ENCODE assay signal across 8 cellular contexts in the genomic region with DNA sequence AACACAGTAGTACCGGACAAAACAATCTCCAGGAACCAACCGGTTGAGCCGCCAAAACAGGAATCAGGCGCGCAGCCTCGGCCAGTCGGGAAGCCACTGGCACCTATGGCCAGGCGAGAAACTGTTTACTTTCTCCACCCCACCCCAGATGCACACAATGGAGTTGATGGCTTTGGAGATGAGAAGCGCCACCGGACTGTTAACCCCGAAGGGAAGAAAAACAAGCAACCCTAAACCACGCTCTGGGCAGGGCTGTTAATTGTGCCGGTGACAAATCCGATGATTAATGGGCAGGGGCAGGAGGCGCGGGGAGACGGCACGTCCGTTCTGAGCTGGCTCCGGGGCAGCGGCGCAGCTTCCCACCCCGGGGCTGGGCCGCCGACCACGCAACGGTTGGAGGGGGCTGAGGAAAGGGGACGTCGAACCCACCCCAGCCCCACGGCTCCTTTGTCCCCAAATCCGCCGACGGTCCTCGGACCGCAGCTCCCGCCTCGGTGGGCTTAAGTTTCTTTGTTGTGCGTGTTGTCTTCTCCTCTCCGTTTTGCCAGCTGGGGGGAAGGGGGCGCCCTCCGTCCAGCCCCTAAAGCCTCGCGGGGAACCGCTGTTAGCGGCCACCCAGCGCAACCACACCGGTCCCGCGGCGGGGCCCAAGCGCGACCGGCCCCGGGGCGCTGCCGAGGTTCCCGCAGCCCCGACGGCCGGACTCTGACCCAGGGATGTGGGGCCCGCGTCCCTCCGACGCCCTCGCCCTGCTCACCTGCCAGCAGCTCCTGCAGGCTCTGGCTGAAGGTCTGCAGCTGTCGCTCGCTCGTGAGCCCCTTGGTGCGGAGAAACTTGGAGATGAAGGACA. TPM values are rescaled to one million over a fixed set of nuclear protein-coding genes. Genes with fewer than 3 reads are reported as not detected.
DNase-seq lines count a peak whose midpoint lies in the region; ATAC-seq, FAIRE-seq and TF ChIP-seq lines count a peak whose summit lies in the region.

No MANE protein-coding gene starts in this region.

- peak; percentile 65; the same call in 1 of the 2 replicates for TF ChIP-seq POLR2A in GM12892 (IDR thresholded peaks at IDR 0.05; ENCODE audit: low read depth, low read length)
- TF ChIP-seq POLR2A in heart left ventricle (IDR thresholded peaks at IDR 0.05) = no peak

- DNase-seq in GM12892 (ENCODE audit: insufficient read length) (no peak), SJSA1 (ENCODE audit: low read depth in 1 of 2, low spot score in 2 of 2) (peak; percentile 75 to 76), heart left ventricle (peak; percentile 46 to 82 (median 63)), posterior vena cava (ENCODE audit: low spot score) (peak; percentile 90), upper lobe of right lung (peak; percentile 83)

- no peaks in the 10 kb centered on the region for H3K9me3 Mint-ChIP-seq in activated naive CD4-positive, alpha-beta T cell treated with anti-CD3 and anti-CD28 coated beads, Interleukin-2, amount 50 U/mL, for 24 hours

- ATAC-seq in heart left ventricle (peak in 3 of 4 donors; percentile 3 to 15 (median 5)), upper lobe of right lung (peak; percentile 7), GM18873 (IDR thresholded peaks at IDR 0.05; ENCODE audit: low FRiP score, unreplicated experiment) (no peak)

- peak overlapping the region; percentile 86 for H3K27ac ChIP-seq in HUES6 (ENCODE audit: low read depth, low read length)
- peak overlapping the region; percentile 80 for H3K27ac ChIP-seq in SJSA1
- peak overlapping the region; percentile 92 to 100 (median 98) for H3K27ac ChIP-seq in heart left ventricle
- H3K27ac ChIP-seq in upper lobe of right lung = peak overlapping the region; percentile 99

- H3K27me3 ChIP-seq in HUES6 (ENCODE audit: control insufficient read depth, insufficient read depth, low read length) = no peaks in the 10 kb centered on the region
- no peaks in the 10 kb centered on the region for H3K27me3 ChIP-seq in SJSA1 (replicated peaks)
- no peaks in the 10 kb centered on the region for H3K27me3 ChIP-seq in heart left ventricle
- no peaks in the 10 kb centered on the region for H3K27me3 ChIP-seq in upper lobe of right lung

- H3K4me3 Mint-ChIP-seq in activated naive CD4-positive, alpha-beta T cell treated with anti-CD3 and anti-CD28 coated beads, Interleukin-2, amount 50 U/mL, for 24 hours = peak overlapping the region; percentile 97

- peak in 6 of 12 donors; percentile 5 to 30 (median 14) for TF ChIP-seq CTCF in heart left ventricle (IDR thresholded peaks at IDR 0.05)
- TF ChIP-seq CTCF in upper lobe of right lung (IDR thresholded peaks at IDR 0.05) = no peak

- H3K27me3 Mint-ChIP-seq in activated naive CD4-positive, alpha-beta T cell treated with anti-CD3 and anti-CD28 coated beads, Interleukin-2, amount 50 U/mL, for 24 hours = no peaks in the 10 kb centered on the region

- peak; percentile 79 for FAIRE-seq in GM12892 (lab: Jason Lieb, UNC)

- WGBS in heart left ventricle, 4 donors = 0 to 1% (median 0%) methylated on average over 17 to 69 of the region's 69 CpGs

- peak overlapping the region; percentile 99 for H3K27ac Mint-ChIP-seq in activated naive CD4-positive, alpha-beta T cell treated with anti-CD3 and anti-CD28 coated beads, Interleukin-2, amount 50 U/mL, for 24 hours

- H3K36me3 ChIP-seq in HUES6 (ENCODE audit: control insufficient read depth, insufficient read depth, low read length) = peaks cover 27% of the 10 kb centered on the region
- peaks cover 56% of the 10 kb centered on the region for H3K36me3 ChIP-seq in SJSA1
- H3K36me3 ChIP-seq in heart left ventricle = peaks cover 0 to 32% (median 20%) of the 10 kb centered on the region in 9 donors
- peaks cover 35% of the 10 kb centered on the region for H3K36me3 ChIP-seq in upper lobe of right lung

- H3K4me1 Mint-ChIP-seq in activated naive CD4-positive, alpha-beta T cell treated with anti-CD3 and anti-CD28 coated beads, Interleukin-2, amount 50 U/mL, for 24 hours = peaks cover 27% of the 10 kb centered on the region

- intact Hi-C loops in heart left ventricle (cut with DNase I) (loop anchor here (1.0 to 10.0 kb wide), 27 partner anchors 72 to 763 kb away; no protein-coding TSS in a partner anchor), posterior vena cava (cut with DNase I) (loop anchor here (5.0 to 10.0 kb wide), 4 partner anchors 330 to 760 kb away; no protein-coding TSS in a partner anchor), upper lobe of right lung (cut with DNase I) (no loop called here)

- H3K9me3 ChIP-seq in HUES6 (ENCODE audit: control insufficient read depth, insufficient read depth, low read depth, low read length) (no peaks in the 10 kb centered on the region), SJSA1 (replicated peaks) (no peaks in the 10 kb centered on the region), heart left ventricle (no peaks in the 10 kb centered on the region), upper lobe of right lung (no peaks in the 10 kb centered on the region)

- peak overlapping the region; percentile 94 for H3K9ac ChIP-seq in HUES6 (ENCODE audit: low read length)

- H3K4me1 ChIP-seq in HUES6 (ENCODE audit: control insufficient read depth, insufficient read depth, low read length) (peaks cover 29% of the 10 kb centered on the region), SJSA1 (replicated peaks) (peaks cover 34% of the 10 kb centered on the region), heart left ventricle (peaks cover 0 to 42% (median 6%) of the 10 kb centered on the region in 12 donors), upper lobe of right lung (peaks cover 13% of the 10 kb centered on the region)

- H3K4me3 ChIP-seq in HUES6 (ENCODE audit: low read depth, low read length) (peak overlapping the region; percentile 88), SJSA1 (peak overlapping the region; percentile 84), heart left ventricle (peak overlapping the region; percentile 76 to 96 (median 92)), upper lobe of right lung (peak overlapping the region; percentile 73)

- peaks cover 61% of the 10 kb centered on the region for H3K36me3 Mint-ChIP-seq in activated naive CD4-positive, alpha-beta T cell treated with anti-CD3 and anti-CD28 coated beads, Interleukin-2, amount 50 U/mL, for 24 hours

RNA-seq across cellular contexts. Expression of a gene that starts 0.8 kb away (rescaled TPM):
- polyA plus RNA-seq in GM12892 (2012; ENCODE audit: missing spikeins) = 123 TPM
- total RNA-seq in SJSA1 (2014; rRNA removed; shearing (Covaris generic)) = 4.8 and 6.2 TPM in 2 replicates
- 100 to 1,000 TPM in 1 of 9 donors, 10 to 100 TPM in 8; 20.5 to 120 (median 58.3) TPM for total RNA-seq in heart left ventricle
- polyA plus RNA-seq in heart left ventricle = 10 to 100 TPM; 23.5 to 25.1 TPM
- total RNA-seq in posterior vena cava = 10 to 100 TPM; 78.5 to 81.8 TPM
- 163 TPM for total RNA-seq in upper lobe of right lung
